ENCODE assay signal across 8 cellular contexts in the genomic region with DNA sequence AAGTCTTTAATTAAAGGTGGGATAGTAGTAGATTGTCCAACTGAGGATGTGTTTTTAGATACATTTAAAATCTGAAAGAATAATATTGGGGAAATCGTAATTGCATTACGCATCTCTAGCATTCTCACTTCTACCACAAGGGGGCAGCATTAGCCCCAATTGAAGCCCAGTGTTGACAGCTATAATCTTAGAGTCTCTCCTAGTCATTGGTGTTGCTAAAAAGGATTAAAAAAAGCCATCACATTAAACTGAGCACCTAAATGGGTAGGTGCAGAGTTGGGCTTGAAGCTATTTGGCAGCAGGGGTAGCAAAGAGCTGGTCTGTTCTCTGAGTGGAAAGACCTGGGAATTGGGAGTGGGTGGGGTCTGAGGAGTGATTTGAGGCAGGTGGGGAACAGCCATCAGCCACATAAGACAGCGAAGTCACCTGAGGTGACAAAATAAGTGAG.
DNase-seq lines count a peak whose midpoint lies in the region; ATAC-seq and TF ChIP-seq lines count a peak whose summit lies in the region.

No MANE protein-coding gene starts in this region.

- TF ChIP-seq CTCF in fibroblast of villous mesenchyme (IDR thresholded peaks at IDR 0.05; ENCODE audit: insufficient read depth, low read depth, low read length), result peak; percentile 79
- TF ChIP-seq CTCF in ovary (IDR thresholded peaks at IDR 0.05), result peak; percentile 80 to 82 (median 81)

- peak; percentile 67 for DNase-seq in CD1c-positive myeloid dendritic cell (ENCODE audit: extremely low spot score)
- DNase-seq in NCI-H82 treated with DMSO at 0.1 percent for 48 hours (lab: John Stamatoyannopoulos, UW; ENCODE audit: unreplicated experiment), result peak; percentile 53
- peak; percentile 20 for DNase-seq in activated T-cell treated with anti-CD3 and anti-CD28 coated beads for 48 hours (ENCODE audit: low read depth)
- DNase-seq in fibroblast of villous mesenchyme (ENCODE audit: low read depth), result peak; percentile 42
- DNase-seq in ovary, result peak in 4 of 5 donors; percentile 22 to 60 (median 28)
- DNase-seq in posterior vena cava (ENCODE audit: low spot score), result no peak

- no peaks in the 10 kb centered on the region for H3K36me3 ChIP-seq in ovary

- H3K4me1 ChIP-seq in ovary (ENCODE audit: insufficient read depth), result no peaks in the 10 kb centered on the region

- intact Hi-C loops in ovary (cut with DNase I), result loop anchor here in 3 of 4 donors (5.0 to 10.0 kb wide), 2 partner anchors 599 to 1037 kb away; no protein-coding TSS in a partner anchor
- intact Hi-C loops in posterior vena cava (cut with DNase I), result loop anchor here in 1 of 2 donors (10.0 kb wide), 1 partner anchor 599 kb away; no protein-coding TSS in a partner anchor

- no peak for TF ChIP-seq EP300 in ovary (IDR thresholded peaks at IDR 0.05)

- WGBS in ovary, 3 donors, result 31 to 37% (median 33%) methylated on average over 3 of the region's 3 CpGs

- H3K4me3 ChIP-seq in fibroblast of villous mesenchyme (ENCODE audit: low read depth, low read length), result no peak overlapping the region
- H3K4me3 ChIP-seq in ovary, result no peak overlapping the region

- H3K27me3 ChIP-seq in ovary, result no peaks in the 10 kb centered on the region

- H3K27ac ChIP-seq in ovary, result no peak overlapping the region

- no peaks in the 10 kb centered on the region for H3K9me3 ChIP-seq in ovary

- TF ChIP-seq POLR2A in ovary (IDR thresholded peaks at IDR 0.05), result no peak

- ATAC-seq in GM18867 (IDR thresholded peaks at IDR 0.05; ENCODE audit: unreplicated experiment) (peak; percentile 81), HG03139 (IDR thresholded peaks at IDR 0.05; ENCODE audit: unreplicated experiment) (peak; percentile 72)
